In genomic region chr5:95908799-95909198, GRCh38 we compare ENCODE assay signal across 18 cellular contexts. TPM values are rescaled to one million over a fixed set of nuclear protein-coding genes. Genes with fewer than 3 reads are reported as not detected.
DNase-seq lines count a peak whose midpoint lies in the region; ATAC-seq and TF ChIP-seq lines count a peak whose summit lies in the region.
"Had no signal": no experiment of that assay in that cellular context is flagged by ENCODE, and none has a peak within 500 bp of the region (broad histone marks: within the 10 kb centered on the region; RNA-seq: fewer than 3 reads in every experiment).

No MANE protein-coding gene starts in this region.

- H3K79me2 ChIP-seq in mammary epithelial cell (ENCODE audit: insufficient read depth, low read length) (peaks cover 94% of the 10 kb centered on the region), osteoblast (ENCODE audit: insufficient read depth, low read length) (peaks cover 96% of the 10 kb centered on the region)

- H3K23ac ChIP-seq in IMR-90 (ENCODE audit: low read depth, low read length): no peak overlapping the region

- H3K27ac ChIP-seq in IMR-90 (ENCODE audit: insufficient read depth, low read length) (no peak overlapping the region), mammary epithelial cell (ENCODE audit: insufficient read depth, low read depth, low read length) (no peak overlapping the region), osteoblast (ENCODE audit: low read depth, low read length) (peak overlapping the region; percentile 21)
- H3K27ac ChIP-seq: Peyer's patch had no signal

- H3K36me3 ChIP-seq in IMR-90 (ENCODE audit: control insufficient read depth, insufficient read depth, low read length) (peaks cover 55% of the 10 kb centered on the region), mammary epithelial cell (ENCODE audit: insufficient read depth, low read length) (peaks cover 44% of the 10 kb centered on the region), osteoblast (ENCODE audit: insufficient read depth, low read length) (peaks cover 81% of the 10 kb centered on the region)
- H3K36me3 ChIP-seq: HAP-1, Peyer's patch had no signal

- H4K20me1 ChIP-seq in IMR-90 (ENCODE audit: insufficient read depth, low read length) (peaks cover 77% of the 10 kb centered on the region), mammary epithelial cell (ENCODE audit: insufficient read depth, low read length) (peaks cover 8% of the 10 kb centered on the region), osteoblast (ENCODE audit: insufficient read depth, low read length) (peaks cover 38% of the 10 kb centered on the region)

- TF ChIP-seq RAD21 in IMR-90 (IDR thresholded peaks at IDR 0.05; ENCODE audit: low read length): no peak

- peaks cover 24% of the 10 kb centered on the region for H3K9me1 ChIP-seq in IMR-90 (ENCODE audit: insufficient read depth, low read length)

- peaks cover 20 to 86% of the 10 kb centered on the region in 2 experiments for H3K79me1 ChIP-seq in IMR-90 (ENCODE audit: low read depth in 1 of 2, low read length in 2 of 2)

- no peak overlapping the region for H3K4ac ChIP-seq in IMR-90 (ENCODE audit: low read depth, low read length)

- H2AK9ac ChIP-seq in IMR-90 (replicated peaks; ENCODE audit: low read depth, low read length, poor library complexity): no peak overlapping the region

- H4K8ac ChIP-seq in IMR-90 (ENCODE audit: low read depth in 2 of 2, low read length in 2 of 2): no peak overlapping the region; a peak in 1 of 4 replicates

- intact Hi-C loops in IMR-90 (cut with micrococcal nuclease): no loop called here
- intact Hi-C loops in mammary epithelial cell (cut with micrococcal nuclease): no loop called here

- in situ Hi-C loops in IMR-90 (cut with MboI; ENCODE audit: low sequenced_read_pairs) (no loop called here), mammary epithelial cell (cut with MboI; ENCODE audit: low sequenced_read_pairs in 2 of 2) (no loop called here)

- H3K27me3 ChIP-seq in IMR-90 (ENCODE audit: control insufficient read depth, insufficient read depth, low read length) (no peaks in the 10 kb centered on the region), mammary epithelial cell (ENCODE audit: insufficient read depth, low read length) (no peaks in the 10 kb centered on the region), osteoblast (ENCODE audit: insufficient read depth, low read length) (no peaks in the 10 kb centered on the region)
- H3K27me3 ChIP-seq: Peyer's patch had no signal

- no peak overlapping the region for H2BK120ac ChIP-seq in IMR-90 (ENCODE audit: low read depth, low read length)

- H4K5ac ChIP-seq in IMR-90 (ENCODE audit: low read depth, low read length): no peak overlapping the region

- no peak for ATAC-seq in IMR-90 (ENCODE audit: low read depth)

- H2BK20ac ChIP-seq in IMR-90 (ENCODE audit: low read depth, low read length): no peak overlapping the region

- CTCF ChIA-PET in IMR-90 (lab: Yijun Ruan, JAX): no interaction called here
- CTCF ChIA-PET in mammary epithelial cell (lab: Charles Lee; ENCODE audit: low non-redundant PET): no interaction called here

- POLR2A ChIA-PET in IMR-90 (lab: Charles Lee; ENCODE audit: unreplicated experiment): no interaction called here

- H2BK5ac ChIP-seq in IMR-90 (ENCODE audit: low read depth, low read length, poor library complexity, severe bottlenecking): peak overlapping the region; percentile 68

- H4K91ac ChIP-seq in IMR-90 (ENCODE audit: insufficient read depth, low read depth, low read length): no peak overlapping the region

- H3K4me1 ChIP-seq in IMR-90 (ENCODE audit: control insufficient read depth, insufficient read depth, low read length) (peaks cover 25% of the 10 kb centered on the region), mammary epithelial cell (ENCODE audit: insufficient read depth, low read length) (peaks cover 3% of the 10 kb centered on the region), osteoblast (ENCODE audit: insufficient read depth, low read length) (peaks cover 3% of the 10 kb centered on the region)
- H3K4me1 ChIP-seq: HAP-1, Peyer's patch had no signal

- dilution Hi-C loops in IMR-90 (cut with HindIII; ENCODE audit: low sequenced_read_pairs, unreplicated experiment): no loop called here
- dilution Hi-C loops in mammary epithelial cell (cut with HindIII; ENCODE audit: low sequenced_read_pairs): no loop called here

- H2AFZ ChIP-seq in IMR-90 (replicated peaks; ENCODE audit: low read length, poor library complexity): no peak overlapping the region
- H2AFZ ChIP-seq in mammary epithelial cell (ENCODE audit: low read depth, low read length): no peak overlapping the region
- no peak overlapping the region for H2AFZ ChIP-seq in osteoblast (ENCODE audit: low read length)

- no peak overlapping the region for H3K56ac ChIP-seq in IMR-90 (ENCODE audit: extremely low read depth, insufficient read depth, low read length)

- H3K9ac ChIP-seq in IMR-90 (ENCODE audit: low read depth, low read length) (no peak overlapping the region), mammary epithelial cell (ENCODE audit: insufficient read depth, low read length) (no peak overlapping the region)

- TF ChIP-seq CTCF in IMR-90 (conservative IDR thresholded peaks at IDR 0.05; ENCODE audit: low read depth, low read length) (no peak), mammary epithelial cell (conservative IDR thresholded peaks at IDR 0.05 in 1 of 2, IDR thresholded peaks at IDR 0.05 in 1 of 2; ENCODE audit: extremely low read depth in 1 of 2, insufficient read depth in 1 of 2, low read depth in 1 of 2, low read length in 2 of 2) (no peak), osteoblast (IDR thresholded peaks at IDR 0.05; ENCODE audit: extremely low read depth, low read depth, low read length) (no peak)

- H2AK5ac ChIP-seq in IMR-90 (ENCODE audit: low read depth, low read length): no peak overlapping the region

- DNase-seq in EH (ENCODE audit: low read depth) (peak; percentile 36), IMR-90 (no peak), mammary epithelial cell (peak; percentile 49), osteoblast (ENCODE audit: insufficient read length, low spot score, missing footprints) (no peak), C1 segment of cervical spinal cord (lab: John Stamatoyannopoulos, UW) (no peak), T-helper 9 cell (no peak)
- DNase-seq in activated naive CD4-positive, alpha-beta T cell treated with Interleukin-2 at 50 U/mL for 16 hours: no peak
- DNase-seq: ACHN; CD4-positive, alpha-beta T cell; DND-41; GF-D8; NCI-H1092; NCI-H187 treated with DMSO at 0.1 percent for 48 hours; NCI-H2171; NCI-H774; Peyer's patch; SHP77 had no signal

- H3K4me2 ChIP-seq in IMR-90 (ENCODE audit: low read depth, low read length) (peak overlapping the region; percentile 31; the same call in 1 of the 2 replicates), mammary epithelial cell (ENCODE audit: insufficient read depth, low read depth, low read length) (no peak overlapping the region), osteoblast (ENCODE audit: insufficient read depth, low read length) (no peak overlapping the region)

- BruUV-seq in IMR-90 (replicated peaks; lab: Mats Ljungman, UMichigan): no TSS peak
- BruUV-seq in mammary epithelial cell (replicated peaks; lab: Mats Ljungman, UMichigan): no TSS peak

- H3K18ac ChIP-seq in IMR-90 (ENCODE audit: low read depth, low read length): no peak overlapping the region; the same call in 1 of the 2 replicates

- no peak; the same call in 1 of the 2 replicates for TF ChIP-seq POLR2A in IMR-90 (IDR thresholded peaks at IDR 0.05; ENCODE audit: low read depth, low read length)

- H2BK15ac ChIP-seq in IMR-90 (ENCODE audit: low read depth, low read length): no peak overlapping the region

- H3K4me3 ChIP-seq in IMR-90 (ENCODE audit: insufficient read depth, low read depth, low read length): no peak overlapping the region
- no peak overlapping the region for H3K4me3 ChIP-seq in mammary epithelial cell (replicated peaks in 1 of 3; ENCODE audit: insufficient read depth in 1 of 3, low read depth in 2 of 3, low read length in 3 of 3)
- H3K4me3 ChIP-seq in osteoblast (ENCODE audit: insufficient read depth, low read length): no peak overlapping the region
- H3K4me3 ChIP-seq: HAP-1, Peyer's patch had no signal

- no peak overlapping the region for H3K14ac ChIP-seq in IMR-90 (replicated peaks; ENCODE audit: low read depth, low read length)

- H3K9me3 ChIP-seq in IMR-90 (ENCODE audit: control insufficient read depth, insufficient read depth, low read length): no peaks in the 10 kb centered on the region
- H3K9me3 ChIP-seq in mammary epithelial cell (replicated peaks; ENCODE audit: insufficient read depth, low read length): no peaks in the 10 kb centered on the region
- no peaks in the 10 kb centered on the region for H3K9me3 ChIP-seq in osteoblast (ENCODE audit: low read depth, low read length)
- H3K9me3 ChIP-seq: HAP-1, Peyer's patch had no signal

TF ChIP-seq in IMR-90, 13 proteins besides CTCF, POLR2A, EP300 and RAD21:
- TF ChIP-seq RCOR1 (IDR thresholded peaks at IDR 0.05; ENCODE audit: insufficient replicate concordance, low read length): no peak
- TF ChIP-seq MAZ (IDR thresholded peaks at IDR 0.05; ENCODE audit: borderline replicate concordance, low read depth, low read length): no peak
- no peak for TF ChIP-seq CHD1 (IDR thresholded peaks at IDR 0.05; ENCODE audit: low read depth, low read length)
- no peak for TF ChIP-seq BHLHE40 (IDR thresholded peaks at IDR 0.05; ENCODE audit: low read depth, low read length)
- TF ChIP-seq NFE2L2 (IDR thresholded peaks at IDR 0.05; ENCODE audit: low read depth, low read length): no peak
- no peak for TF ChIP-seq ELK1 (IDR thresholded peaks at IDR 0.05; ENCODE audit: borderline replicate concordance, low read depth, low read length)
- no peak for TF ChIP-seq RFX5 (IDR thresholded peaks at IDR 0.05; ENCODE audit: low read depth, low read length)

RNA-seq across cellular contexts. Expression of gene ELL2, which starts 52.9 kb away (rescaled TPM):
- total RNA-seq in IMR-90 (2012; rRNA removed): 92.5 and 137 TPM in 2 replicates
- 52.4 and 61.4 TPM in 2 replicates for polyA plus RNA-seq in IMR-90 (2012; rRNA removed)
- polyA plus RNA-seq in IMR-90 (2012; cell fraction: cytosol; rRNA removed): 16.4 and 21.9 TPM in 2 replicates
- 23.4 and 161 TPM in 2 replicates for polyA plus RNA-seq in IMR-90 (2012; cell fraction: nucleus; rRNA removed; ENCODE audit: low replicate concordance)
- total RNA-seq in mammary epithelial cell: 100 to 1,000 TPM; 161 to 277 TPM
- 61.3 TPM for polyA plus RNA-seq in mammary epithelial cell
- 74.3 TPM for polyA minus RNA-seq in mammary epithelial cell
- 113 and 123 TPM in 2 replicates for total RNA-seq in osteoblast

Comparison
In these comparisons a context has a peak if more than half of its experiments do, and no peak if none do; other contexts are left out.
1. DNase-seq: peak in EH (single experiment) and mammary epithelial cell (single experiment); none in IMR-90 (single experiment), osteoblast (single experiment), activated naive CD4-positive, alpha-beta T cell treated with Interleukin-2 at 50 U/mL for 16 hours (single experiment), C1 segment of cervical spinal cord (0 of 14) and T-helper 9 cell (single experiment).